ENCODE assay signal across 21 cellular contexts in the genomic region with DNA sequence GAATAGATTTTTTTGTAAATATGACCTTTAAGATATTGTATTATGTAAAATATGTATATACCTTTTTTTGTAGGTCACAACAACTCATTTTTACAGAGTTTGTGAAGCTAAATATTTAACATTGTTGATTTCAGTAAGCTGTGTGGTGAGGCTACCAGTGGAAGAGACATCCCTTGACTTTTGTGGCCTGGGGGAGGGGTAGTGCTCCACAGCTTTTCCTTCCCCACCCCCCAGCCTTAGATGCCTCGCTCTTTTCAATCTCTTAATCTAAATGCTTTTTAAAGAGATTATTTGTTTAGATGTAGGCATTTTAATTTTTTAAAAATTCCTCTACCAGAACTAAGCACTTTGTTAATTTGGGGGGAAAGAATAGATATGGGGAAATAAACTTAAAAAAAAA.
DNase-seq lines count a peak whose midpoint lies in the region; ATAC-seq, FAIRE-seq and TF ChIP-seq lines count a peak whose summit lies in the region.
"Had no signal": no experiment of that assay in that cellular context is flagged by ENCODE, and none has a peak within 500 bp of the region (broad histone marks: within the 10 kb centered on the region; RNA-seq: fewer than 3 reads in every experiment).

No MANE protein-coding gene starts in this region.

- H3K79me2 ChIP-seq in H1 (ENCODE audit: control insufficient read depth in 1 of 2, insufficient read depth in 2 of 2, low read length in 2 of 2) (no peaks in the 10 kb centered on the region), neural cell (replicated peaks; ENCODE audit: insufficient read depth, low read length) (no peaks in the 10 kb centered on the region)

- H3K4ac ChIP-seq in H1 (replicated peaks; ENCODE audit: insufficient read length, low read depth, low read length): no peak overlapping the region

- no peaks in the 10 kb centered on the region for H3K23me2 ChIP-seq in H1 (ENCODE audit: low read depth, low read length)

- TF ChIP-seq EP300 in H1 (IDR thresholded peaks at IDR 0.05; ENCODE audit: borderline replicate concordance in 1 of 2, low read depth in 2 of 2, low read length in 2 of 2) (no peak), neural cell (conservative IDR thresholded peaks at IDR 0.05; ENCODE audit: poor library complexity, severe bottlenecking) (no peak), ovary (IDR thresholded peaks at IDR 0.05) (no peak)

- no peak for TF ChIP-seq RAD21 in H1 (IDR thresholded peaks at IDR 0.05 in 1 of 2, conservative IDR thresholded peaks at IDR 0.05 in 1 of 2; ENCODE audit: low read depth in 2 of 2, low read length in 2 of 2)
- TF ChIP-seq RAD21 in neural cell (conservative IDR thresholded peaks at IDR 0.05): no peak

- no peak overlapping the region for H2BK20ac ChIP-seq in H1 (ENCODE audit: low read length)

- no peaks in the 10 kb centered on the region for H3K9me3 ChIP-seq in H1 (ENCODE audit: insufficient read depth in 2 of 2, low read depth in 1 of 2, low read length in 1 of 2)
- no peaks in the 10 kb centered on the region for H3K9me3 ChIP-seq in neural cell (ENCODE audit: low read length)
- H3K9me3 ChIP-seq in ovary: no peaks in the 10 kb centered on the region
- no peaks in the 10 kb centered on the region for H3K9me3 ChIP-seq in tibial artery
- H3K9me3 ChIP-seq: BLaER1 had no signal

- H2AK5ac ChIP-seq in H1 (ENCODE audit: low read depth, low read length): no peak overlapping the region

- FAIRE-seq in H1 (lab: Jason Lieb, UNC): no peak

- no peak overlapping the region for H3K27ac ChIP-seq in H1 (ENCODE audit: low read depth, low read length)
- H3K27ac ChIP-seq in neural cell (ENCODE audit: low read length): peak overlapping the region; percentile 7
- no peak overlapping the region for H3K27ac ChIP-seq in ovary
- H3K27ac ChIP-seq in tibial artery: no peak overlapping the region
- H3K27ac ChIP-seq: BLaER1, SK-N-MC had no signal

- peak overlapping the region; percentile 72 for H4K5ac ChIP-seq in H1 (ENCODE audit: insufficient read length, low read depth, low read length)

- DNase-seq in NCI-H82 (lab: John Stamatoyannopoulos, UW) (peak; percentile 64), H1 (ENCODE audit: low read depth in 1 of 2, low spot score in 2 of 2) (peak in 1 of 2 experiments; percentile 37), ovary (no peak), DMS153 treated with DMSO at 0.1 percent for 48 hours (lab: John Stamatoyannopoulos, UW; ENCODE audit: unreplicated experiment) (no peak), tibial artery (no peak)
- DNase-seq: CD8-positive, alpha-beta memory T cell; DMS79 treated with DMSO at 0.1 percent for 48 hours; Kasumi-1; NCI-H1092 treated with DMSO at 0.1 percent for 48 hours; NCI-H146; NCI-H2081; NCI-H2171 treated with DMSO at 0.1 percent for 48 hours; NCI-H446; NCI-H69; NK-92 treated with Interleukin-12 subunit alpha and Interleukin-12 subunit beta, amount 100 ng/mL, for 24 hours; Right ventricle myocardium superior had no signal

- no peak overlapping the region for H3K23ac ChIP-seq in H1 (ENCODE audit: insufficient read length)

- intact Hi-C loops in ovary (cut with DNase I) (no loop called here), tibial artery (cut with DNase I; ENCODE audit: low total_unique reads) (no loop called here)

- H3K27me3 ChIP-seq in H1 (replicated peaks in 1 of 4; ENCODE audit: control insufficient read depth in 3 of 4, extremely low read depth in 1 of 4, insufficient read depth in 3 of 4, low read length in 3 of 4): no peaks in the 10 kb centered on the region
- H3K27me3 ChIP-seq in neural cell (ENCODE audit: insufficient read depth, low read depth, low read length): no peaks in the 10 kb centered on the region
- no peaks in the 10 kb centered on the region for H3K27me3 ChIP-seq in ovary
- no peaks in the 10 kb centered on the region for H3K27me3 ChIP-seq in tibial artery
- H3K27me3 ChIP-seq: BLaER1 had no signal

- H3K9ac ChIP-seq in H1 (replicated peaks in 1 of 4; ENCODE audit: extremely low read depth in 1 of 4, low read depth in 3 of 4, low read length in 3 of 4): no peak overlapping the region
- H3K9ac ChIP-seq in neural cell (ENCODE audit: low read length): no peak overlapping the region
- H3K9ac ChIP-seq: BLaER1 had no signal

- H3K56ac ChIP-seq in H1 (replicated peaks; ENCODE audit: insufficient read length, low read depth, low read length): no peak overlapping the region

- no peak overlapping the region for H4K8ac ChIP-seq in H1 (ENCODE audit: extremely low read depth, insufficient read depth, low read length)

- peaks cover 0 to 62% (median 13%) of the 10 kb centered on the region in 4 experiments; a peak in 6 of 8 replicates for H3K36me3 ChIP-seq in H1 (ENCODE audit: control insufficient read depth in 2 of 4, insufficient read depth in 4 of 4, low read length in 3 of 4)
- H3K36me3 ChIP-seq in neural cell (ENCODE audit: insufficient read depth, low read length): no peaks in the 10 kb centered on the region
- H3K36me3 ChIP-seq in ovary: no peaks in the 10 kb centered on the region
- H3K36me3 ChIP-seq in tibial artery: peaks cover 47 to 76% (median 76%) of the 10 kb centered on the region in 3 donors

- ATAC-seq in GM18505 (IDR thresholded peaks at IDR 0.05; ENCODE audit: unreplicated experiment): no peak
- ATAC-seq: HCT116 had no signal

- no peaks in the 10 kb centered on the region for H3K79me1 ChIP-seq in H1 (ENCODE audit: low read depth, low read length)

- no peaks in the 10 kb centered on the region for H3F3A ChIP-seq in neural cell (ENCODE audit: insufficient read depth, low read length, poor library complexity, severe bottlenecking)

- TF ChIP-seq CTCF in H1 (IDR thresholded peaks at IDR 0.05; ENCODE audit: control extremely low read depth in 1 of 3, insufficient read depth in 1 of 3, low read depth in 1 of 3, low read length in 3 of 3) (no peak), neural cell (IDR thresholded peaks at IDR 0.05; ENCODE audit: poor library complexity, severe bottlenecking) (no peak), ovary (IDR thresholded peaks at IDR 0.05) (no peak), tibial artery (IDR thresholded peaks at IDR 0.05) (no peak)

- H2BK15ac ChIP-seq in H1 (ENCODE audit: low read length): no peak overlapping the region

- no peak overlapping the region for H2BK120ac ChIP-seq in H1 (replicated peaks; ENCODE audit: low read depth, low read length)

- H2BK12ac ChIP-seq in H1 (ENCODE audit: low read depth, low read length): no peak overlapping the region

- H4K20me1 ChIP-seq in H1 (replicated peaks in 1 of 2; ENCODE audit: control insufficient read depth in 1 of 2, insufficient read depth in 2 of 2, low read length in 2 of 2) (no peaks in the 10 kb centered on the region), neural cell (ENCODE audit: insufficient read depth) (no peaks in the 10 kb centered on the region)
- H4K20me1 ChIP-seq: BLaER1 had no signal

- peak overlapping the region; percentile 9; the same call in 1 of the 2 replicates for H3K18ac ChIP-seq in H1 (ENCODE audit: extremely low read depth, low read length)

- H3K14ac ChIP-seq in H1 (ENCODE audit: insufficient read length): no peak overlapping the region

- peak overlapping the region in 1 of 4 experiments; percentile 3; a peak in 1 of 8 replicates for H3K4me3 ChIP-seq in H1 (ENCODE audit: extremely low read depth in 1 of 4, insufficient read depth in 2 of 4, low read depth in 3 of 4, low read length in 4 of 4)
- no peak overlapping the region for H3K4me3 ChIP-seq in neural cell (ENCODE audit: low read length)
- no peak overlapping the region for H3K4me3 ChIP-seq in ovary
- H3K4me3 ChIP-seq in tibial artery: no peak overlapping the region
- H3K4me3 ChIP-seq: BLaER1, SK-N-MC had no signal

- H2AFZ ChIP-seq in H1 (ENCODE audit: low read length) (no peak overlapping the region), neural cell (ENCODE audit: low read depth, low read length) (no peak overlapping the region)

- POLR2A ChIA-PET in H1 (lab: Charles Lee; ENCODE audit: partially characterized antibody): no interaction called here

- TF ChIP-seq POLR2A in GM18505 (IDR thresholded peaks at IDR 0.05; ENCODE audit: borderline replicate concordance, extremely low read depth, insufficient read depth, insufficient read length) (peak; percentile 4), H1 (IDR thresholded peaks at IDR 0.05; ENCODE audit: control extremely low read depth in 1 of 2, low read depth in 2 of 2, low read length in 2 of 2) (no peak), ovary (IDR thresholded peaks at IDR 0.05) (no peak)

- no peaks in the 10 kb centered on the region for H3K9me2 ChIP-seq in neural cell (ENCODE audit: insufficient read depth, low read length)

- H3K4me2 ChIP-seq in H1 (ENCODE audit: insufficient read depth in 1 of 2, low read depth in 2 of 2, low read length in 2 of 2) (peak overlapping the region in 1 of 2 experiments; percentile 40; a peak in 2 of 4 replicates), neural cell (ENCODE audit: low read length) (no peak overlapping the region)
- H3K4me2 ChIP-seq: BLaER1 had no signal

- WGBS in H1 (ENCODE audit: extremely low coverage in 1 of 2, insufficient coverage in 1 of 2, insufficient read length in 1 of 2, insufficient replicate concordance in 2 of 2, low coverage in 1 of 2, low lambda C conversion rate in 2 of 2, missing lambda C conversion rate in 1 of 2), 2 experiments: 65% methylated on average over 1 of the region's 1 CpG; no CpG with 5 or more reads in 1 of the 2 experiments
- whole genome bisulfite sequencing in ovary, 3 donors: 95 to 98% (median 96%) methylated on average over 1 of the region's 1 CpG

- H4K91ac ChIP-seq in H1 (replicated peaks; ENCODE audit: insufficient read length, low read length): no peak overlapping the region

- CTCF ChIA-PET in H1 (lab: Charles Lee; ENCODE audit: partially characterized antibody): interaction anchor here (2.5 kb wide), 1 partner anchor 9 kb away, joined by 12 read pairs; no protein-coding TSS in a partner anchor

- H3K4me1 ChIP-seq in H1 (replicated peaks in 1 of 4; ENCODE audit: control insufficient read depth in 3 of 4, insufficient read depth in 4 of 4, low read length in 3 of 4) (peaks cover 0 to 20% (median 9%) of the 10 kb centered on the region in 4 experiments; a peak in 6 of 7 replicates), ovary (ENCODE audit: insufficient read depth) (peaks cover 4% of the 10 kb centered on the region), tibial artery (no peaks in the 10 kb centered on the region)
- H3K4me1 ChIP-seq: BLaER1 had no signal

- H2BK5ac ChIP-seq in H1 (ENCODE audit: low read depth, low read length): no peak overlapping the region

TF ChIP-seq in H1, 55 proteins besides CTCF, POLR2A, EP300 and RAD21 (continues in another document):
- TF ChIP-seq CHD2 (IDR thresholded peaks at IDR 0.05; ENCODE audit: low read length): no peak

TF ChIP-seq in neural cell, 6 proteins besides CTCF, POLR2A, EP300 and RAD21 (continues in another document):
- TF ChIP-seq TAF1 (IDR thresholded peaks at IDR 0.05; ENCODE audit: low read depth) (no peak), POLR2AphosphoS5 (IDR thresholded peaks at IDR 0.05) (no peak), MXI1 (conservative IDR thresholded peaks at IDR 0.05; ENCODE audit: poor library complexity, severe bottlenecking) (no peak)
